ENCODE assay signal across 13 cellular contexts in genomic region chr1:227764019-227764391, GRCh38. TPM values are rescaled to one million over a fixed set of nuclear protein-coding genes. Genes with fewer than 3 reads are reported as not detected.
DNase-seq lines count a peak whose midpoint lies in the region; ATAC-seq, FAIRE-seq and TF ChIP-seq lines count a peak whose summit lies in the region.
"Had no signal": no experiment of that assay in that cellular context is flagged by ENCODE, and none has a peak within 500 bp of the region (broad histone marks: within the 10 kb centered on the region; RNA-seq: fewer than 3 reads in every experiment).

No MANE protein-coding gene starts in this region.

- no peaks in the 10 kb centered on the region for H3K27me3 Mint-ChIP-seq in CD4-positive, alpha-beta memory T cell
- H3K27me3 Mint-ChIP-seq in mesothelial cell of epicardium (ENCODE audit: low read depth) = no peaks in the 10 kb centered on the region

- H3K27ac ChIP-seq in CD4-positive, alpha-beta memory T cell (ENCODE audit: low read depth, low read length) = no peak overlapping the region
- H3K27ac ChIP-seq: colonic mucosa, right lobe of liver had no signal

- no peak for ATAC-seq in HG02981 (IDR thresholded peaks at IDR 0.05; ENCODE audit: unreplicated experiment)
- ATAC-seq in GM18517 (IDR thresholded peaks at IDR 0.05; ENCODE audit: unreplicated experiment) = no peak
- ATAC-seq: right lobe of liver had no signal

- H3K4me3 Mint-ChIP-seq in CD4-positive, alpha-beta memory T cell = peak overlapping the region in 7 of 8 donors; percentile 24 to 67 (median 45)
- H3K4me3 Mint-ChIP-seq in mesothelial cell of epicardium = no peak overlapping the region

- peaks cover 85% of the 10 kb centered on the region for H3K4me1 ChIP-seq in CD4-positive, alpha-beta memory T cell (ENCODE audit: insufficient read depth, low read length)

- H3K4me3 ChIP-seq in CD4-positive, alpha-beta memory T cell (ENCODE audit: low read length in 2 of 2) = no peak overlapping the region
- H3K4me3 ChIP-seq in astrocyte of the spinal cord (ENCODE audit: low read depth, low read length) = no peak overlapping the region
- H3K4me3 ChIP-seq: colonic mucosa, right lobe of liver had no signal

- H3K4me1 Mint-ChIP-seq in CD4-positive, alpha-beta memory T cell = peaks cover 62 to 89% (median 75%) of the 10 kb centered on the region in 4 donors
- H3K4me1 Mint-ChIP-seq in mesothelial cell of epicardium = peaks cover 14% of the 10 kb centered on the region

- POLR2A ChIA-PET in CD4-positive, alpha-beta memory T cell (lab: Charles Lee; ENCODE audit: partially characterized antibody) = interaction anchor here (0.6 to 3.7 kb wide), 7 partner anchors 11 to 190 kb away, joined by 4 to 61 read pairs (median 5); partner anchors contain the start of gene WNT9A

- CTCF ChIA-PET in CD4-positive, alpha-beta memory T cell (lab: Charles Lee; ENCODE audit: partially characterized antibody) = interaction anchor here (1.1 to 8.1 kb wide), 6 partner anchors 24 to 221 kb away, joined by 3 to 206 read pairs (median 10); partner anchors contain the start of gene WNT9A

- no peaks in the 10 kb centered on the region for H3K9me3 ChIP-seq in CD4-positive, alpha-beta memory T cell (ENCODE audit: control insufficient read depth in 1 of 2, low read length in 2 of 2)
- H3K9me3 ChIP-seq: colonic mucosa, right lobe of liver had no signal

- TF ChIP-seq CTCF in astrocyte of the spinal cord (IDR thresholded peaks at IDR 0.05; ENCODE audit: low read depth, low read length) (no peak), mesothelial cell of epicardium (IDR thresholded peaks at IDR 0.05; ENCODE audit: unreplicated experiment) (no peak)

- DNase-seq in CD4-positive, alpha-beta memory T cell = no peak
- DNase-seq in HPDE6-E6E7 (ENCODE audit: extremely low spot score) (peak; percentile 52), astrocyte of the spinal cord (ENCODE audit: low read depth, low spot score) (peak; percentile 40), mesothelial cell of epicardium (ENCODE audit: low spot score in 2 of 2, unreplicated experiment in 2 of 2) (no peak), H54 (ENCODE audit: insufficient read length, low spot score) (no peak)
- no peak for DNase-seq in activated CD4-positive, alpha-beta T cell treated with anti-CD3 and anti-CD28 coated beads for 4 hours
- DNase-seq: activated effector memory CD4-positive, alpha-beta T cell treated with anti-CD3 and anti-CD28 coated beads, Interleukin-2, amount 50 U/mL, for 16 hours; colonic mucosa; GDM1; NCI-H1930 had no signal

- no peaks in the 10 kb centered on the region for H3K9me3 Mint-ChIP-seq in CD4-positive, alpha-beta memory T cell
- H3K9me3 Mint-ChIP-seq in mesothelial cell of epicardium = no peaks in the 10 kb centered on the region

- peaks cover 13% of the 10 kb centered on the region for H3K36me3 ChIP-seq in CD4-positive, alpha-beta memory T cell (ENCODE audit: insufficient read depth, low read length)
- H3K36me3 ChIP-seq: colonic mucosa had no signal

- intact Hi-C loops in CD4-positive, alpha-beta memory T cell (cut with micrococcal nuclease) = loop anchor here (5.0 to 10.0 kb wide), 3 partner anchors 83 to 401 kb away; partner anchors contain the start of genes ARF1 and IBA57

- H3K36me3 Mint-ChIP-seq in CD4-positive, alpha-beta memory T cell = peaks cover 24 to 28% of the 10 kb centered on the region in 2 donors
- H3K36me3 Mint-ChIP-seq in mesothelial cell of epicardium = peaks cover 19% of the 10 kb centered on the region

- in situ Hi-C loops in astrocyte of the spinal cord (cut with HindIII; ENCODE audit: low sequenced_read_pairs) = no loop called here

- TF ChIP-seq POLR2A in H54 (IDR thresholded peaks at IDR 0.05; ENCODE audit: low read depth, low read length) = no peak

- H3K27ac Mint-ChIP-seq in CD4-positive, alpha-beta memory T cell = peak overlapping the region; percentile 49 to 95 (median 84)
- H3K27ac Mint-ChIP-seq in mesothelial cell of epicardium = peak overlapping the region; percentile 73

- no peaks in the 10 kb centered on the region for H3K27me3 ChIP-seq in CD4-positive, alpha-beta memory T cell (ENCODE audit: insufficient read depth, low read length)
- H3K27me3 ChIP-seq: colonic mucosa, right lobe of liver had no signal

- FAIRE-seq in H54 (lab: Jason Lieb, UNC) = no peak

RNA-seq across cellular contexts. Expression of gene SNAP47, which starts 28.8 kb away (rescaled TPM):
- total RNA-seq in CD4-positive, alpha-beta memory T cell = 10 to 100 TPM; 27.0 to 30.5 TPM
- polyA plus RNA-seq in CD4-positive, alpha-beta memory T cell = 10 to 100 TPM; 46.6 to 53.6 TPM
- 41.6 to 42.6 TPM (median 41.8 TPM) in 3 replicates for total RNA-seq in mesothelial cell of epicardium

RNA-seq across cellular contexts. Expression of gene JMJD4, which starts 28.9 kb away (rescaled TPM):
- 10 to 100 TPM; 32.4 to 34.1 TPM for total RNA-seq in CD4-positive, alpha-beta memory T cell
- 10 to 100 TPM; 22.6 to 26.9 TPM for polyA plus RNA-seq in CD4-positive, alpha-beta memory T cell
- 20.6 to 26.4 TPM (median 20.8 TPM) in 3 replicates for total RNA-seq in mesothelial cell of epicardium

RNA-seq across cellular contexts. Expression of gene PRSS38, which starts 51.5 kb away (rescaled TPM):
- not detected for total RNA-seq in CD4-positive, alpha-beta memory T cell
- not detected for polyA plus RNA-seq in CD4-positive, alpha-beta memory T cell
- total RNA-seq in mesothelial cell of epicardium = not detected in 3 replicates
- total RNA-seq: colonic mucosa, right lobe of liver had no signal

Comparison
In these comparisons a context has a peak if more than half of its experiments do, and no peak if none do; other contexts are left out.
1. DNase-seq: peak in HPDE6-E6E7 (single experiment) and astrocyte of the spinal cord (single experiment); none in CD4-positive, alpha-beta memory T cell (0 of 5), mesothelial cell of epicardium (0 of 2), H54 (single experiment) and activated CD4-positive, alpha-beta T cell treated with anti-CD3 and anti-CD28 coated beads for 4 hours (0 of 2).